In the genomic region with DNA sequence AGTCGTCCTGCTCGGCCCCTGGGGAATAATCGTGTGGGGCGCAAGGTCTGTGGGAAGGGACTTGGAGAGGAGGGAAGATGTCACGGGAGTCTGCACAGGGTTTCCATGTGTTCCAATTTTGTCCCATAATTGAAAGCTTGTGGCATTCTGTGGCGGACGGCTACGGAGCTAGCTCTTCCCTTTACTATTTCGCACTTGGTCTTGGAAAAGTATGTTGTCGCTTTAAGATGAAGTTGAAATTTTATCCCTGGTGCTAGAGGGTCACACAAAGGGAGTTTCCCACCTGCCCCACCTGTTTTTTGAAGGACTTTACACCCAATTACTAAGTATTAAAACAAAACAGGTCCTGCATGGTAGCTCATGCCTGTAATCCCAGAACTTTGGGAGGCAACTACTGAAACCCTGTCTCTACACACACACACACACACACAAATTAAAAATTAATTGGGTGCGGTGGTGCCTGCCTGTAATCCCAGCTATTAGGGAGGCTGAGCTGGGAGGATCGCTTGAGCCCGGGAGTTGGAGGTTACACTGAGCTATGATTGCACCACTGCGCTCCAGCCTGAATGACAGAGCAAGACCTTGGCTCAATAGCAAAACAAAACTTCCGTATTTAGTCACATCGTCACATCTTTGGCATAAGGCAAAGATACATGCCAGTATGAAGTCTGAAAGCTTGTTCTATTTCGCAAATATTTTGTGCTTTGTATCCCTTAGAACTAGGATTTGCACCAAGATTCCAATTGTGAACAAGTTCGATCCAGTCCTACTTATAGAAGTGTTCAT, we compare ENCODE assay signal across 8 cellular contexts. TPM values are rescaled to one million over a fixed set of nuclear protein-coding genes. Genes with fewer than 3 reads are reported as not detected.
DNase-seq lines count a peak whose midpoint lies in the region; TF ChIP-seq lines count a peak whose summit lies in the region.

No MANE protein-coding gene starts in this region.

- peak; percentile 48 for DNase-seq in NCI-H146 (lab: John Stamatoyannopoulos, UW)
- DNase-seq in NCI-H146 treated with DMSO at 0.1 percent for 48 hours (lab: John Stamatoyannopoulos, UW; ENCODE audit: unreplicated experiment) = no peak
- DNase-seq in RPMI7951 (ENCODE audit: low read depth) = peak; percentile 52
- DNase-seq in dorsolateral prefrontal cortex = peak in 1 of 10 donors; percentile 54
- DNase-seq in mesendoderm = no peak
- DNase-seq in HuH-7.5 (ENCODE audit: low spot score) = no peak
- DNase-seq in islet precursor cell = no peak

- no peak overlapping the region for H4K5ac ChIP-seq in mesendoderm (ENCODE audit: low read length)

- H3K4me3 ChIP-seq in dorsolateral prefrontal cortex = peak overlapping the region; percentile 58 to 100 (median 95)
- peak overlapping the region; percentile 81 for H3K4me3 ChIP-seq in mesendoderm (ENCODE audit: low read length)
- peak overlapping the region; percentile 46 for H3K4me3 ChIP-seq in urinary bladder (ENCODE audit: low read depth, low read length)

- peak overlapping the region; percentile 63 for H3K4me2 ChIP-seq in mesendoderm (ENCODE audit: low read length)

- H3K56ac ChIP-seq in mesendoderm (ENCODE audit: low read length) = peak overlapping the region; percentile 90

- H3K4ac ChIP-seq in mesendoderm (ENCODE audit: low read depth, low read length) = peak overlapping the region; percentile 73

- intact Hi-C loops in dorsolateral prefrontal cortex (cut with DNase I) = loop anchor here (2.0 to 10.0 kb wide), 3 partner anchors 123 to 765 kb away; a partner anchor contains a TSS

- no peaks in the 10 kb centered on the region for H3K27me3 ChIP-seq in dorsolateral prefrontal cortex
- no peaks in the 10 kb centered on the region for H3K27me3 ChIP-seq in mesendoderm (ENCODE audit: insufficient read depth, low read length, poor library complexity)

- H4K8ac ChIP-seq in mesendoderm (ENCODE audit: low read depth, low read length) = no peak overlapping the region

- H3K4me1 ChIP-seq in mesendoderm (ENCODE audit: control insufficient read depth, low read depth, low read length) (peaks cover 5% of the 10 kb centered on the region), urinary bladder (ENCODE audit: insufficient read depth) (no peaks in the 10 kb centered on the region)

- peaks cover 5% of the 10 kb centered on the region for H3K79me1 ChIP-seq in mesendoderm (ENCODE audit: low read length)

- no peak overlapping the region for H3K23ac ChIP-seq in mesendoderm (ENCODE audit: low read length)

- no peak overlapping the region for H2BK5ac ChIP-seq in mesendoderm (ENCODE audit: low read length)

- no peak overlapping the region for H2BK120ac ChIP-seq in mesendoderm (ENCODE audit: low read depth, low read length)

- H3K79me2 ChIP-seq in mesendoderm (ENCODE audit: control insufficient read depth, insufficient read depth, low read length) = peaks cover 38% of the 10 kb centered on the region

- no CpG with 5 or more reads among the region's 18 CpGs for WGBS in mesendoderm (ENCODE audit: extremely low coverage, insufficient coverage, low lambda C conversion rate)
- WGBS in urinary bladder = 25% methylated on average over 18 of the region's 18 CpGs

- H3K18ac ChIP-seq in mesendoderm (ENCODE audit: low read length) = peak overlapping the region; percentile 96

- H3K27ac ChIP-seq in dorsolateral prefrontal cortex (peak overlapping the region; percentile 31 to 100 (median 100)), mesendoderm (ENCODE audit: low read depth, low read length) (peak overlapping the region; percentile 48), urinary bladder (ENCODE audit: low read depth) (peak overlapping the region; percentile 88)

- TF ChIP-seq CTCF in dorsolateral prefrontal cortex (IDR thresholded peaks at IDR 0.05 in 54 of 56, conservative IDR thresholded peaks at IDR 0.05 in 2 of 56; ENCODE audit: low read depth in 1 of 56, partially characterized antibody in 56 of 56) = no peak

- H2BK15ac ChIP-seq in mesendoderm (replicated peaks; ENCODE audit: low read depth) = no peak overlapping the region

- H3K36me3 ChIP-seq in mesendoderm (ENCODE audit: control insufficient read depth, insufficient read depth, low read length) = peaks cover 10% of the 10 kb centered on the region
- peaks cover 2% of the 10 kb centered on the region for H3K36me3 ChIP-seq in urinary bladder (ENCODE audit: insufficient read depth)

- H2AK5ac ChIP-seq in mesendoderm (ENCODE audit: low read length) = no peak overlapping the region

- H3K9ac ChIP-seq in mesendoderm (ENCODE audit: low read length) = peak overlapping the region; percentile 90

RNA-seq across cellular contexts. Expression of a gene that starts 1.0 kb away (rescaled TPM):
- total RNA-seq in RPMI7951 (2014; rRNA removed; shearing (Covaris generic)) = 1,659 and 1,842 TPM in 2 replicates
- total RNA-seq in dorsolateral prefrontal cortex = 1,000 to 10,000 TPM in 26 of 120 experiments, 100 to 1,000 TPM in 94; 620 to 1,435 (median 896) TPM
- 2,379 TPM for polyA plus RNA-seq in mesendoderm (2013, experiment 1 of 2)
- polyA plus RNA-seq in mesendoderm (2013, experiment 2 of 2) = 2,407 TPM
- total RNA-seq in urinary bladder = 4,976 TPM
- 5,644 TPM for polyA plus RNA-seq in urinary bladder

Comparison
In these comparisons a context has a peak if more than half of its experiments do, and no peak if none do; other contexts are left out.
1. DNase-seq: peak in NCI-H146 (single experiment) and RPMI7951 (single experiment); none in NCI-H146 treated with DMSO at 0.1 percent for 48 hours (single experiment), mesendoderm (single experiment), HuH-7.5 (single experiment) and islet precursor cell (single experiment).
2. H3K27ac ChIP-seq: peak in every context shown above with its lines; median percentile 100 in dorsolateral prefrontal cortex; 88 in urinary bladder; 48 in mesendoderm.
3. Peak in every context shown above with its lines, with median percentiles within 50 percentile points of each other: H3K4me3 ChIP-seq.